In the genomic region with DNA sequence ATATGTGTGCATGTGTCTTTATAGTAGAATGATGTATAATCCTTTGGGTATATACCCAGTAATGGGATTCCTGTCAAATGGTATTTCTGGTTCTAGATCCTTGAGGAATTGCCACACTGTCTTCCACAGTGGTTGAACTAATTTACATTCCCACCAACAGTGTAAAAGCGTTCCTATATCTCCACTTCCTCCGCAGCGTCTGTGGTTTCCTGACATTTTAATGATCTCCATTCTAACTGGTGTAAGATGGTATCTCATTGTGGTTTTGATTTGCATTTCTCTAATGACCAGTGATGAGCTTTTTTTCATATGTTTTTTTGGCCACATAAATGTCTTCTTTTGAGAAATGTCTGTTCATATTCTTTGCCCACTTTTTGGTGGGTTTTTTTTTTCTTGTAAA, we compare ENCODE assay signal across 1 cellular context. TPM values are rescaled to one million over a fixed set of nuclear protein-coding genes. Genes with fewer than 3 reads are reported as not detected.
"Had no signal": no experiment of that assay in that cellular context is flagged by ENCODE, and none has a peak within 500 bp of the region (broad histone marks: within the 10 kb centered on the region; RNA-seq: fewer than 3 reads in every experiment).

No MANE protein-coding gene starts in this region.

RNA-seq across cellular contexts. Expression of a gene that starts 37.2 kb away (rescaled TPM):
- total RNA-seq: natural killer cell treated with Interleukin-12 subunit alpha and Interleukin-12 subunit beta and Interleukin-15 and Interleukin-18, amount 100 ng/mL, for 72 hours had no signal
